Comparison of ENCODE assay signal across 1 cellular context in genomic region chr20:34704177-34705007, GRCh38.
TF ChIP-seq lines count a peak whose summit lies in the region.

Gene TP53INP2, plus strand, starts transcription at chr20:34704344. Its CDS starts 4,396 bp downstream, at chr20:34708740.

TF ChIP-seq in HepG2, 621 proteins besides CTCF, POLR2A, EP300 and RAD21 (continued from another document and continues in another):
- TF ChIP-seq, protein P1, sequence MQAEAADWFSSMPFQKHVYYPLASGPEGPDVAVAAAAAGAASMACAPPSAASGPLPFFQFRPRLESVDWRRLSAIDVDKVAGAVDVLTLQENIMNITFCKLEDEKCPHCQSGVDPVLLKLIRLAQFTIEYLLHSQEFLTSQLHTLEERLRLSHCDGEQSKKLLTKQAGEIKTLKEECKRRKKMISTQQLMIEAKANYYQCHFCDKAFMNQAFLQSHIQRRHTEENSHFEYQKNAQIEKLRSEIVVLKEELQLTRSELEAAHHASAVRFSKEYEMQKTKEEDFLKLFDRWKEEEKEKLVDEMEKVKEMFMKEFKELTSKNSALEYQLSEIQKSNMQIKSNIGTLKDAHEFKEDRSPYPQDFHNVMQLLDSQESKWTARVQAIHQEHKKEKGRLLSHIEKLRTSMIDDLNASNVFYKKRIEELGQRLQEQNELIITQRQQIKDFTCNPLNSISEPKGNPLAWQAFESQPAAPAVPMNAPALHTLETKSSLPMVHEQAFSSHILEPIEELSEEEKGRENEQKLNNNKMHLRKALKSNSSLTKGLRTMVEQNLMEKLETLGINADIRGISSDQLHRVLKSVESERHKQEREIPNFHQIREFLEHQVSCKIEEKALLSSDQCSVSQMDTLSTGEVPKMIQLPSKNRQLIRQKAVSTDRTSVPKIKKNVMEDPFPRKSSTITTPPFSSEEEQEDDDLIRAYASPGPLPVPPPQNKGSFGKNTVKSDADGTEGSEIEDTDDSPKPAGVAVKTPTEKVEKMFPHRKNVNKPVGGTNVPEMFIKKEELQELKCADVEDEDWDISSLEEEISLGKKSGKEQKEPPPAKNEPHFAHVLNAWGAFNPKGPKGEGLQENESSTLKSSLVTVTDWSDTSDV (CRISPR knock-in tag; IDR thresholded peaks at IDR 0.05): no peak
- no peak for TF ChIP-seq MIXL1 (CRISPR knock-in tag; IDR thresholded peaks at IDR 0.05)
- TF ChIP-seq ZNF224 (CRISPR knock-in tag; IDR thresholded peaks at IDR 0.05): no peak
- 0 out of 2 replicates have a peak, but pooled peaks have one; percentile 35 for TF ChIP-seq ZNF75D (CRISPR knock-in tag; IDR thresholded peaks at IDR 0.05; ENCODE audit: borderline replicate concordance)
- TF ChIP-seq ZNF768 (CRISPR knock-in tag; IDR thresholded peaks at IDR 0.05): peak; percentile 9; the same call in 1 of the 2 replicates
- no peak for TF ChIP-seq ZNF362 (CRISPR knock-in tag; IDR thresholded peaks at IDR 0.05; ENCODE audit: borderline replicate concordance)
- TF ChIP-seq GABPA (IDR thresholded peaks at IDR 0.05; ENCODE audit: low read depth, low read length): no peak
- peak; percentile 3; the same call in 1 of the 2 replicates for TF ChIP-seq GABPA (CRISPR knock-in tag; IDR thresholded peaks at IDR 0.05; ENCODE audit: low read depth)
- TF ChIP-seq SMARCC2 (IDR thresholded peaks at IDR 0.05): no peak
- no peak for TF ChIP-seq ZNF20 (CRISPR knock-in tag; IDR thresholded peaks at IDR 0.05)
- TF ChIP-seq, protein P2, sequence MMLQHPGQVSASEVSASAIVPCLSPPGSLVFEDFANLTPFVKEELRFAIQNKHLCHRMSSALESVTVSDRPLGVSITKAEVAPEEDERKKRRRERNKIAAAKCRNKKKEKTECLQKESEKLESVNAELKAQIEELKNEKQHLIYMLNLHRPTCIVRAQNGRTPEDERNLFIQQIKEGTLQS (CRISPR knock-in tag; IDR thresholded peaks at IDR 0.05): peak; percentile 52; the same call in 1 of the 2 replicates
- 0 out of 2 replicates have a peak, but pooled peaks have one; percentile 78 for TF ChIP-seq ZNF790 (CRISPR knock-in tag; IDR thresholded peaks at IDR 0.05; ENCODE audit: borderline replicate concordance)
- TF ChIP-seq ZNF546 (CRISPR knock-in tag; conservative IDR thresholded peaks at IDR 0.05): peak; percentile 85
- TF ChIP-seq, protein P3, sequence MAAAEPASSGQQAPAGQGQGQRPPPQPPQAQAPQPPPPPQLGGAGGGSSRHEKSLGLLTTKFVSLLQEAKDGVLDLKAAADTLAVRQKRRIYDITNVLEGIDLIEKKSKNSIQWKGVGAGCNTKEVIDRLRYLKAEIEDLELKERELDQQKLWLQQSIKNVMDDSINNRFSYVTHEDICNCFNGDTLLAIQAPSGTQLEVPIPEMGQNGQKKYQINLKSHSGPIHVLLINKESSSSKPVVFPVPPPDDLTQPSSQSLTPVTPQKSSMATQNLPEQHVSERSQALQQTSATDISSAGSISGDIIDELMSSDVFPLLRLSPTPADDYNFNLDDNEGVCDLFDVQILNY (CRISPR knock-in tag; conservative IDR thresholded peaks at IDR 0.05): 0 out of 2 replicates have a peak, but pooled peaks have one; percentile 20
- TF ChIP-seq HES4 (CRISPR knock-in tag; IDR thresholded peaks at IDR 0.05; ENCODE audit: borderline replicate concordance): peak; percentile 30
- TF ChIP-seq ZNF629 (CRISPR knock-in tag; conservative IDR thresholded peaks at IDR 0.05): no peak
- TF ChIP-seq ZMYM3 (CRISPR knock-in tag; IDR thresholded peaks at IDR 0.05): no peak
- no peak; the same call in 1 of the 2 replicates for TF ChIP-seq NFE2L1 (CRISPR knock-in tag; IDR thresholded peaks at IDR 0.05; ENCODE audit: borderline replicate concordance)
- no peak for TF ChIP-seq PCBP2 (optimal IDR thresholded peaks at IDR 0.05; ENCODE audit: low read depth, low read length, poor library complexity, severe bottlenecking)
- TF ChIP-seq, protein P4, sequence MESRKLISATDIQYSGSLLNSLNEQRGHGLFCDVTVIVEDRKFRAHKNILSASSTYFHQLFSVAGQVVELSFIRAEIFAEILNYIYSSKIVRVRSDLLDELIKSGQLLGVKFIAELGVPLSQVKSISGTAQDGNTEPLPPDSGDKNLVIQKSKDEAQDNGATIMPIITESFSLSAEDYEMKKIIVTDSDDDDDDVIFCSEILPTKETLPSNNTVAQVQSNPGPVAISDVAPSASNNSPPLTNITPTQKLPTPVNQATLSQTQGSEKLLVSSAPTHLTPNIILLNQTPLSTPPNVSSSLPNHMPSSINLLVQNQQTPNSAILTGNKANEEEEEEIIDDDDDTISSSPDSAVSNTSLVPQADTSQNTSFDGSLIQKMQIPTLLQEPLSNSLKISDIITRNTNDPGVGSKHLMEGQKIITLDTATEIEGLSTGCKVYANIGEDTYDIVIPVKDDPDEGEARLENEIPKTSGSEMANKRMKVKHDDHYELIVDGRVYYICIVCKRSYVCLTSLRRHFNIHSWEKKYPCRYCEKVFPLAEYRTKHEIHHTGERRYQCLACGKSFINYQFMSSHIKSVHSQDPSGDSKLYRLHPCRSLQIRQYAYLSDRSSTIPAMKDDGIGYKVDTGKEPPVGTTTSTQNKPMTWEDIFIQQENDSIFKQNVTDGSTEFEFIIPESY (CRISPR knock-in tag; IDR thresholded peaks at IDR 0.05): no peak
- TF ChIP-seq MEF2D (CRISPR knock-in tag; IDR thresholded peaks at IDR 0.05): 0 out of 2 replicates have a peak, but pooled peaks have one; percentile 35
- TF ChIP-seq CREBL2 (CRISPR knock-in tag; IDR thresholded peaks at IDR 0.05; ENCODE audit: borderline replicate concordance): no peak
- no peak for TF ChIP-seq SOX13 (IDR thresholded peaks at IDR 0.05)
- peak in 1 of 2 experiments; percentile 37; a peak in 1 of 4 replicates for TF ChIP-seq SOX13 (CRISPR knock-in tag; conservative IDR thresholded peaks at IDR 0.05 in 1 of 2, IDR thresholded peaks at IDR 0.05 in 1 of 2)
- TF ChIP-seq GTF2F1 (IDR thresholded peaks at IDR 0.05; ENCODE audit: low read length): 0 out of 2 replicates have a peak, but pooled peaks have one; percentile 42
- TF ChIP-seq ZNF101 (CRISPR knock-in tag; IDR thresholded peaks at IDR 0.05; ENCODE audit: borderline replicate concordance, low read depth): no peak
- peak; percentile 62 for TF ChIP-seq THAP11 (CRISPR knock-in tag; IDR thresholded peaks at IDR 0.05)
- TF ChIP-seq ZNF703 (CRISPR knock-in tag; IDR thresholded peaks at IDR 0.05; ENCODE audit: borderline replicate concordance): no peak
- TF ChIP-seq ZNF644 (CRISPR knock-in tag; IDR thresholded peaks at IDR 0.05; ENCODE audit: low read depth): no peak
- 0 out of 2 replicates have a peak, but pooled peaks have one; percentile 15 for TF ChIP-seq REPIN1 (CRISPR knock-in tag; IDR thresholded peaks at IDR 0.05; ENCODE audit: borderline replicate concordance, low read depth)
- peak; percentile 88 for TF ChIP-seq ZNF891 (CRISPR knock-in tag; IDR thresholded peaks at IDR 0.05)
- TF ChIP-seq PITX1 (CRISPR knock-in tag; IDR thresholded peaks at IDR 0.05): no peak; the same call in 1 of the 2 replicates
- no peak; the same call in 1 of the 2 replicates for TF ChIP-seq HOXD1 (CRISPR knock-in tag; IDR thresholded peaks at IDR 0.05)
- TF ChIP-seq RNF2 (conservative IDR thresholded peaks at IDR 0.05; ENCODE audit: low read depth): no peak
- TF ChIP-seq ZSCAN5A (CRISPR knock-in tag; IDR thresholded peaks at IDR 0.05; ENCODE audit: borderline replicate concordance): no peak
- TF ChIP-seq, protein P5, sequence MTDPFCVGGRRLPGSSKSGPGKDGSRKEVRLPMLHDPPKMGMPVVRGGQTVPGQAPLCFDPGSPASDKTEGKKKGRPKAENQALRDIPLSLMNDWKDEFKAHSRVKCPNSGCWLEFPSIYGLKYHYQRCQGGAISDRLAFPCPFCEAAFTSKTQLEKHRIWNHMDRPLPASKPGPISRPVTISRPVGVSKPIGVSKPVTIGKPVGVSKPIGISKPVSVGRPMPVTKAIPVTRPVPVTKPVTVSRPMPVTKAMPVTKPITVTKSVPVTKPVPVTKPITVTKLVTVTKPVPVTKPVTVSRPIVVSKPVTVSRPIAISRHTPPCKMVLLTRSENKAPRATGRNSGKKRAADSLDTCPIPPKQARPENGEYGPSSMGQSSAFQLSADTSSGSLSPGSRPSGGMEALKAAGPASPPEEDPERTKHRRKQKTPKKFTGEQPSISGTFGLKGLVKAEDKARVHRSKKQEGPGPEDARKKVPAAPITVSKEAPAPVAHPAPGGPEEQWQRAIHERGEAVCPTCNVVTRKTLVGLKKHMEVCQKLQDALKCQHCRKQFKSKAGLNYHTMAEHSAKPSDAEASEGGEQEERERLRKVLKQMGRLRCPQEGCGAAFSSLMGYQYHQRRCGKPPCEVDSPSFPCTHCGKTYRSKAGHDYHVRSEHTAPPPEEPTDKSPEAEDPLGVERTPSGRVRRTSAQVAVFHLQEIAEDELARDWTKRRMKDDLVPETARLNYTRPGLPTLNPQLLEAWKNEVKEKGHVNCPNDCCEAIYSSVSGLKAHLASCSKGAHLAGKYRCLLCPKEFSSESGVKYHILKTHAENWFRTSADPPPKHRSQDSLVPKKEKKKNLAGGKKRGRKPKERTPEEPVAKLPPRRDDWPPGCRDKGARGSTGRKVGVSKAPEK (CRISPR knock-in tag; IDR thresholded peaks at IDR 0.05; ENCODE audit: borderline replicate concordance): no peak
- TF ChIP-seq, protein P6, sequence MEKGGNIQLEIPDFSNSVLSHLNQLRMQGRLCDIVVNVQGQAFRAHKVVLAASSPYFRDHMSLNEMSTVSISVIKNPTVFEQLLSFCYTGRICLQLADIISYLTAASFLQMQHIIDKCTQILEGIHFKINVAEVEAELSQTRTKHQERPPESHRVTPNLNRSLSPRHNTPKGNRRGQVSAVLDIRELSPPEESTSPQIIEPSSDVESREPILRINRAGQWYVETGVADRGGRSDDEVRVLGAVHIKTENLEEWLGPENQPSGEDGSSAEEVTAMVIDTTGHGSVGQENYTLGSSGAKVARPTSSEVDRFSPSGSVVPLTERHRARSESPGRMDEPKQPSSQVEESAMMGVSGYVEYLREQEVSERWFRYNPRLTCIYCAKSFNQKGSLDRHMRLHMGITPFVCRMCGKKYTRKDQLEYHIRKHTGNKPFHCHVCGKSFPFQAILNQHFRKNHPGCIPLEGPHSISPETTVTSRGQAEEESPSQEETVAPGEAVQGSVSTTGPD (CRISPR knock-in tag; IDR thresholded peaks at IDR 0.05): no peak
- TF ChIP-seq DMAP1 (CRISPR knock-in tag; IDR thresholded peaks at IDR 0.05): peak; percentile 65; the same call in 1 of the 2 replicates
- TF ChIP-seq RFX5 (IDR thresholded peaks at IDR 0.05; ENCODE audit: low read depth, low read length): peak; percentile 74
- TF ChIP-seq, protein P7, sequence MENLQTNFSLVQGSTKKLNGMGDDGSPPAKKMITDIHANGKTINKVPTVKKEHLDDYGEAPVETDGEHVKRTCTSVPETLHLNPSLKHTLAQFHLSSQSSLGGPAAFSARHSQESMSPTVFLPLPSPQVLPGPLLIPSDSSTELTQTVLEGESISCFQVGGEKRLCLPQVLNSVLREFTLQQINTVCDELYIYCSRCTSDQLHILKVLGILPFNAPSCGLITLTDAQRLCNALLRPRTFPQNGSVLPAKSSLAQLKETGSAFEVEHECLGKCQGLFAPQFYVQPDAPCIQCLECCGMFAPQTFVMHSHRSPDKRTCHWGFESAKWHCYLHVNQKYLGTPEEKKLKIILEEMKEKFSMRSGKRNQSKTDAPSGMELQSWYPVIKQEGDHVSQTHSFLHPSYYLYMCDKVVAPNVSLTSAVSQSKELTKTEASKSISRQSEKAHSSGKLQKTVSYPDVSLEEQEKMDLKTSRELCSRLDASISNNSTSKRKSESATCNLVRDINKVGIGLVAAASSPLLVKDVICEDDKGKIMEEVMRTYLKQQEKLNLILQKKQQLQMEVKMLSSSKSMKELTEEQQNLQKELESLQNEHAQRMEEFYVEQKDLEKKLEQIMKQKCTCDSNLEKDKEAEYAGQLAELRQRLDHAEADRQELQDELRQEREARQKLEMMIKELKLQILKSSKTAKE (CRISPR knock-in tag; IDR thresholded peaks at IDR 0.05; ENCODE audit: borderline replicate concordance): no peak; the same call in none of the 2 replicates
- TF ChIP-seq, protein P8, sequence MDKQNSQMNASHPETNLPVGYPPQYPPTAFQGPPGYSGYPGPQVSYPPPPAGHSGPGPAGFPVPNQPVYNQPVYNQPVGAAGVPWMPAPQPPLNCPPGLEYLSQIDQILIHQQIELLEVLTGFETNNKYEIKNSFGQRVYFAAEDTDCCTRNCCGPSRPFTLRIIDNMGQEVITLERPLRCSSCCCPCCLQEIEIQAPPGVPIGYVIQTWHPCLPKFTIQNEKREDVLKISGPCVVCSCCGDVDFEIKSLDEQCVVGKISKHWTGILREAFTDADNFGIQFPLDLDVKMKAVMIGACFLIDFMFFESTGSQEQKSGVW (CRISPR knock-in tag; IDR thresholded peaks at IDR 0.05; ENCODE audit: borderline replicate concordance): peak; percentile 71; the same call in 1 of the 2 replicates
- peak; percentile 46 for TF ChIP-seq HNRNPLL (IDR thresholded peaks at IDR 0.05; ENCODE audit: low read depth, low read length, poor library complexity, severe bottlenecking)
